Comparison of ENCODE assay signal across 3 cellular contexts in the genomic region with DNA sequence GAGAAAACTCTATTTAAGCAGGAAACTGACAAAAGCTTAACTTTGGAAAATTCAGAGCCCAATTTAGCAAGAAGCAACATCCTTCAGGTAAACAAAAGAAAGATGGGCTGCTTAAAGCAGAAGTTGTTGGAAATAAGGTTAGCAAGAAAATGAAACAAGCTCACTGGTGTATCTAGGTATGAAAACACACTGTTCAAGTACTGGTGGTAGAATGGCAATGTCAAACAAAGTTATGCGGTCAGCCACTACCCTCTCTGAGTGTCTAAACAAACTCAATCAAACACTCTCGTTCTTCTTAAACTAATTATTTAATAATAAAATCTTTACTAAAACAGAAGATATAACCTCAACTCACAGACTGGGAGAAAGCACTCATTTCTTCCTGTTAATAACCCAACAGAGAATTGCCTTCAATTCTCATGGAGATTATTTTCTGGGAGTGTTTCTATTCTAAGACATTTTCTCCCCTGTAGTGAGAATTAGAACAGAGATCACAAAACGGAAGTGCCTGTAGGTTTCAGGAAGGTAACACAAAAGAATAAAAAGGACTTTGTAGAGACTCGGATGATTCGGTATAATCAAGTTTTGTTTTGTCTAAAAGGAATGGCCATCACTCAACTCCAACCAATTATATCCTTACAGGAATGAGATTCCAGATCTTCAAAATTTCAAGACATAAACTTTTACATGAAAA.
TF ChIP-seq lines count a peak whose summit lies in the region.

No MANE protein-coding gene starts in this region.

TF ChIP-seq in SK-N-SH treated with all-trans-retinoic acid at 6 μM for 48 hours, 23 proteins besides CTCF, POLR2A, EP300 and RAD21 (continued from another document):
- TF ChIP-seq ESRRG (CRISPR knock-in tag; IDR thresholded peaks at IDR 0.05) (no peak), ZC3H10 (CRISPR knock-in tag; IDR thresholded peaks at IDR 0.05) (no peak), ISL1 (CRISPR knock-in tag; IDR thresholded peaks at IDR 0.05) (no peak), TCF4 (CRISPR knock-in tag; IDR thresholded peaks at IDR 0.05; ENCODE audit: borderline replicate concordance) (no peak), OSR1 (CRISPR knock-in tag; IDR thresholded peaks at IDR 0.05) (no peak), ZFP30 (CRISPR knock-in tag; IDR thresholded peaks at IDR 0.05) (no peak), ZNF8 (CRISPR knock-in tag; IDR thresholded peaks at IDR 0.05) (no peak), CSDC2 (CRISPR knock-in tag; IDR thresholded peaks at IDR 0.05) (no peak), GLIS3 (CRISPR knock-in tag; IDR thresholded peaks at IDR 0.05) (no peak), ZFP3 (CRISPR knock-in tag; IDR thresholded peaks at IDR 0.05) (no peak), ZNF565 (CRISPR knock-in tag; conservative IDR thresholded peaks at IDR 0.05; ENCODE audit: low read depth) (no peak), BACH2 (CRISPR knock-in tag; IDR thresholded peaks at IDR 0.05; ENCODE audit: borderline replicate concordance) (no peak), PPARA (CRISPR knock-in tag; IDR thresholded peaks at IDR 0.05; ENCODE audit: borderline replicate concordance) (no peak), ZNF70 (CRISPR knock-in tag; IDR thresholded peaks at IDR 0.05) (no peak), ARNTL (CRISPR knock-in tag; IDR thresholded peaks at IDR 0.05; ENCODE audit: borderline replicate concordance, low read depth) (no peak)
- TF ChIP-seq, protein P1, sequence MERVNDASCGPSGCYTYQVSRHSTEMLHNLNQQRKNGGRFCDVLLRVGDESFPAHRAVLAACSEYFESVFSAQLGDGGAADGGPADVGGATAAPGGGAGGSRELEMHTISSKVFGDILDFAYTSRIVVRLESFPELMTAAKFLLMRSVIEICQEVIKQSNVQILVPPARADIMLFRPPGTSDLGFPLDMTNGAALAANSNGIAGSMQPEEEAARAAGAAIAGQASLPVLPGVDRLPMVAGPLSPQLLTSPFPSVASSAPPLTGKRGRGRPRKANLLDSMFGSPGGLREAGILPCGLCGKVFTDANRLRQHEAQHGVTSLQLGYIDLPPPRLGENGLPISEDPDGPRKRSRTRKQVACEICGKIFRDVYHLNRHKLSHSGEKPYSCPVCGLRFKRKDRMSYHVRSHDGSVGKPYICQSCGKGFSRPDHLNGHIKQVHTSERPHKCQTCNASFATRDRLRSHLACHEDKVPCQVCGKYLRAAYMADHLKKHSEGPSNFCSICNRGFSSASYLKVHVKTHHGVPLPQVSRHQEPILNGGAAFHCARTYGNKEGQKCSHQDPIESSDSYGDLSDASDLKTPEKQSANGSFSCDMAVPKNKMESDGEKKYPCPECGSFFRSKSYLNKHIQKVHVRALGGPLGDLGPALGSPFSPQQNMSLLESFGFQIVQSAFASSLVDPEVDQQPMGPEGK (CRISPR knock-in tag; IDR thresholded peaks at IDR 0.05; ENCODE audit: borderline replicate concordance): no peak
- TF ChIP-seq, protein P2, sequence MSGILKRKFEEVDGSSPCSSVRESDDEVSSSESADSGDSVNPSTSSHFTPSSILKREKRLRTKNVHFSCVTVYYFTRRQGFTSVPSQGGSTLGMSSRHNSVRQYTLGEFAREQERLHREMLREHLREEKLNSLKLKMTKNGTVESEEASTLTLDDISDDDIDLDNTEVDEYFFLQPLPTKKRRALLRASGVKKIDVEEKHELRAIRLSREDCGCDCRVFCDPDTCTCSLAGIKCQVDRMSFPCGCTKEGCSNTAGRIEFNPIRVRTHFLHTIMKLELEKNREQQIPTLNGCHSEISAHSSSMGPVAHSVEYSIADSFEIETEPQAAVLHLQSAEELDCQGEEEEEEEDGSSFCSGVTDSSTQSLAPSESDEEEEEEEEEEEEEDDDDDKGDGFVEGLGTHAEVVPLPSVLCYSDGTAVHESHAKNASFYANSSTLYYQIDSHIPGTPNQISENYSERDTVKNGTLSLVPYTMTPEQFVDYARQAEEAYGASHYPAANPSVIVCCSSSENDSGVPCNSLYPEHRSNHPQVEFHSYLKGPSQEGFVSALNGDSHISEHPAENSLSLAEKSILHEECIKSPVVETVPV (CRISPR knock-in tag; IDR thresholded peaks at IDR 0.05): no peak

TF ChIP-seq in SK-N-SH, 30 proteins besides CTCF, POLR2A, EP300 and RAD21 (continued from another document):
- TF ChIP-seq, protein P3, sequence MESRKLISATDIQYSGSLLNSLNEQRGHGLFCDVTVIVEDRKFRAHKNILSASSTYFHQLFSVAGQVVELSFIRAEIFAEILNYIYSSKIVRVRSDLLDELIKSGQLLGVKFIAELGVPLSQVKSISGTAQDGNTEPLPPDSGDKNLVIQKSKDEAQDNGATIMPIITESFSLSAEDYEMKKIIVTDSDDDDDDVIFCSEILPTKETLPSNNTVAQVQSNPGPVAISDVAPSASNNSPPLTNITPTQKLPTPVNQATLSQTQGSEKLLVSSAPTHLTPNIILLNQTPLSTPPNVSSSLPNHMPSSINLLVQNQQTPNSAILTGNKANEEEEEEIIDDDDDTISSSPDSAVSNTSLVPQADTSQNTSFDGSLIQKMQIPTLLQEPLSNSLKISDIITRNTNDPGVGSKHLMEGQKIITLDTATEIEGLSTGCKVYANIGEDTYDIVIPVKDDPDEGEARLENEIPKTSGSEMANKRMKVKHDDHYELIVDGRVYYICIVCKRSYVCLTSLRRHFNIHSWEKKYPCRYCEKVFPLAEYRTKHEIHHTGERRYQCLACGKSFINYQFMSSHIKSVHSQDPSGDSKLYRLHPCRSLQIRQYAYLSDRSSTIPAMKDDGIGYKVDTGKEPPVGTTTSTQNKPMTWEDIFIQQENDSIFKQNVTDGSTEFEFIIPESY (IDR thresholded peaks at IDR 0.05; ENCODE audit: borderline replicate concordance, low read depth): no peak
- TF ChIP-seq ELF1 (IDR thresholded peaks at IDR 0.05): no peak
- TF ChIP-seq, protein P4, sequence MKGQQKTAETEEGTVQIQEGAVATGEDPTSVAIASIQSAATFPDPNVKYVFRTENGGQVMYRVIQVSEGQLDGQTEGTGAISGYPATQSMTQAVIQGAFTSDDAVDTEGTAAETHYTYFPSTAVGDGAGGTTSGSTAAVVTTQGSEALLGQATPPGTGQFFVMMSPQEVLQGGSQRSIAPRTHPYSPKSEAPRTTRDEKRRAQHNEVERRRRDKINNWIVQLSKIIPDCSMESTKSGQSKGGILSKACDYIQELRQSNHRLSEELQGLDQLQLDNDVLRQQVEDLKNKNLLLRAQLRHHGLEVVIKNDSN (IDR thresholded peaks at IDR 0.05; ENCODE audit: borderline replicate concordance, low read depth): no peak
- TF ChIP-seq, protein P5, sequence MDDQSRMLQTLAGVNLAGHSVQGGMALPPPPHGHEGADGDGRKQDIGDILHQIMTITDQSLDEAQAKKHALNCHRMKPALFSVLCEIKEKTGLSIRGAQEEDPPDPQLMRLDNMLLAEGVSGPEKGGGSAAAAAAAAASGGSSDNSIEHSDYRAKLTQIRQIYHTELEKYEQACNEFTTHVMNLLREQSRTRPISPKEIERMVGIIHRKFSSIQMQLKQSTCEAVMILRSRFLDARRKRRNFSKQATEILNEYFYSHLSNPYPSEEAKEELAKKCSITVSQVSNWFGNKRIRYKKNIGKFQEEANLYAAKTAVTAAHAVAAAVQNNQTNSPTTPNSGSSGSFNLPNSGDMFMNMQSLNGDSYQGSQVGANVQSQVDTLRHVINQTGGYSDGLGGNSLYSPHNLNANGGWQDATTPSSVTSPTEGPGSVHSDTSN (IDR thresholded peaks at IDR 0.05): no peak
- TF ChIP-seq, protein P6, sequence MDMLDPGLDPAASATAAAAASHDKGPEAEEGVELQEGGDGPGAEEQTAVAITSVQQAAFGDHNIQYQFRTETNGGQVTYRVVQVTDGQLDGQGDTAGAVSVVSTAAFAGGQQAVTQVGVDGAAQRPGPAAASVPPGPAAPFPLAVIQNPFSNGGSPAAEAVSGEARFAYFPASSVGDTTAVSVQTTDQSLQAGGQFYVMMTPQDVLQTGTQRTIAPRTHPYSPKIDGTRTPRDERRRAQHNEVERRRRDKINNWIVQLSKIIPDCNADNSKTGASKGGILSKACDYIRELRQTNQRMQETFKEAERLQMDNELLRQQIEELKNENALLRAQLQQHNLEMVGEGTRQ (IDR thresholded peaks at IDR 0.05; ENCODE audit: borderline replicate concordance, low read depth, low read length): no peak
- no peak for TF ChIP-seq POLR2AphosphoS5 (IDR thresholded peaks at IDR 0.05; ENCODE audit: low read depth, low read length)
TF ChIP-seq in SK-N-SH: peak in this region for 0.

TF ChIP-seq in WTC11, 78 proteins besides CTCF, POLR2A, EP300 and RAD21 (continued from another document):
- TF ChIP-seq NFYB (CRISPR knock-in tag; conservative IDR thresholded peaks at IDR 0.05; ENCODE audit: low read depth): no peak
- no peak for TF ChIP-seq RORB (CRISPR knock-in tag; IDR thresholded peaks at IDR 0.05)
- no peak for TF ChIP-seq ZNF416 (CRISPR knock-in tag; IDR thresholded peaks at IDR 0.05)
